8 cellular contexts compared by ENCODE assay signal in the genomic region with DNA sequence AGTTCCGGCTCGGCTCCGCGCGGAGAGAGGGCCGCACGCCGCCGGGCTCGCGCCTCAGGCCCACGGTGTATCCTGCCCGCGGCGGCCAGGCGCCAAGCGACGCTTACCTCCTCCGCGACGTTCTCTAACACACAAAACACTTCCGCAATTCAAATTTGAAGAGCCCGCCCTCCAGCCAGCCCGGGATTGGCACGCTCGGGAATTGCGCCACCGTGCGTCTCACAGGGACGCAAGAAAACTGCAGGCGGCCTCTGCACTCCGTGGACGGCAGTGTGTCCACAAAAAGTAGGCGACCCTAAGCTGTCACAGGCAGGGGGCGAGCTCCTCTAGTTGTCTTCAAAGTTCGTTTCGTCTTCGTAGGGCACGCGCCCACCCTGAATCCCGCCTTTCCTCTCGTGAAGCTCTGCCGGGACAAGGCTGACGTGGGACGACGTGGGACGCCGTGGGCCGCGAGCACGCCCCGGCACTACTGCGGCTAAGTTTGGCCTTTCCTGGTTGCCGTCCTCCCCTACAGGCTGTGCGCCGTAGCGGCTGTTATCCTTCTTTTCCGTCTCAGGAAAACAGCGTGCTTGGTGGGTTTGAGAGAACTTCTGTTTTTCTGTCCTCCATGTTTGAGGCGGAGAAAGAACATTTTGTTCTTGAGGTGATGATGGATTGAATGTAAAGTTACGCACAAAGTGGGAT. TPM values are rescaled to one million over a fixed set of nuclear protein-coding genes. Genes with fewer than 3 reads are reported as not detected.
DNase-seq lines count a peak whose midpoint lies in the region; ATAC-seq and TF ChIP-seq lines count a peak whose summit lies in the region.

A gene (minus strand): TSS at position 133 of the 684 bp plus-strand sequence. CDS start 5,916 bp downstream, outside the sequence.

- intact Hi-C loops in left lung (cut with DNase I), result no loop called here

- peak within 1 kb of the TSS; percentile 85 for H3K27ac ChIP-seq in CD4-positive, CD25-positive, alpha-beta regulatory T cell (ENCODE audit: insufficient read depth, low read length, poor library complexity, severe bottlenecking)
- H3K27ac ChIP-seq in left lung, result peak within 1 kb of the TSS; percentile 94 to 95

- peaks cover 15% of the 10 kb centered on the region for H3K27me3 Mint-ChIP-seq in CD4-positive, CD25-positive, alpha-beta regulatory T cell

- no peaks in the 10 kb centered on the region for H3K27me3 ChIP-seq in CD4-positive, CD25-positive, alpha-beta regulatory T cell (ENCODE audit: control insufficient read depth, insufficient read depth, low read length)
- H3K27me3 ChIP-seq in left lung, result no peaks in the 10 kb centered on the region

- DNase-seq in CD4-positive, CD25-positive, alpha-beta regulatory T cell, result peak; percentile 89 to 98 (median 94)
- DNase-seq in NCI-H748 treated with DMSO at 0.1 percent for 48 hours (lab: John Stamatoyannopoulos, UW) (peak; percentile 96), dermis blood vessel endothelial cell (peak; percentile 98), left lung (peak; percentile 97)
- DNase-seq in activated CD4-positive, alpha-beta T cell treated with anti-CD3 and anti-CD28 coated beads, Interleukin-2, amount 50 U/mL, for 24 hours (ENCODE audit: low read depth in 1 of 2, low spot score in 1 of 2), result peak; percentile 82 to 94
- DNase-seq in stimulated activated CD4-positive, alpha-beta T cell treated with anti-CD3 and anti-CD28 coated beads, Interleukin-2, amount 100 ng/mL, for 48 hours, result peak; percentile 86 to 88

- no peaks in the 10 kb centered on the region for H3K36me3 ChIP-seq in CD4-positive, CD25-positive, alpha-beta regulatory T cell (ENCODE audit: control insufficient read depth, insufficient read depth, low read length)
- H3K36me3 ChIP-seq in left lung, result no peaks in the 10 kb centered on the region

- no peaks in the 10 kb centered on the region for H3K36me3 Mint-ChIP-seq in CD4-positive, CD25-positive, alpha-beta regulatory T cell

- peak within 1 kb of the TSS; percentile 95 to 97 (median 96) for H3K27ac Mint-ChIP-seq in CD4-positive, CD25-positive, alpha-beta regulatory T cell

- H3K4me3 ChIP-seq in CD4-positive, CD25-positive, alpha-beta regulatory T cell (ENCODE audit: low read depth, low read length), result peak within 1 kb of the TSS; percentile 94
- H3K4me3 ChIP-seq in left lung, result peak within 1 kb of the TSS; percentile 66 to 68

- peak; percentile 91 for ATAC-seq in CD4-positive, CD25-positive, alpha-beta regulatory T cell (ENCODE audit: low read depth in 2 of 2)
- ATAC-seq in GM19395 (IDR thresholded peaks at IDR 0.05; ENCODE audit: unreplicated experiment) (peak; percentile 80), HG03565 (IDR thresholded peaks at IDR 0.05; ENCODE audit: unreplicated experiment) (peak; percentile 74), left lung (peak; percentile 93)

- peak within 1 kb of the TSS; percentile 94 to 98 (median 96) for H3K4me3 Mint-ChIP-seq in CD4-positive, CD25-positive, alpha-beta regulatory T cell

- H3K4me1 ChIP-seq in CD4-positive, CD25-positive, alpha-beta regulatory T cell (ENCODE audit: control insufficient read depth, insufficient read depth, low read length, poor library complexity, severe bottlenecking), result peaks cover 26% of the 10 kb centered on the region
- peaks cover 5 to 57% of the 10 kb centered on the region in 2 donors for H3K4me1 ChIP-seq in left lung

- TF ChIP-seq CTCF in left lung (IDR thresholded peaks at IDR 0.05), result peak; percentile 62 to 76

- H3K9me3 ChIP-seq in CD4-positive, CD25-positive, alpha-beta regulatory T cell (ENCODE audit: control insufficient read depth in 2 of 2, low read length in 2 of 2), result peaks cover 6 to 8% of the 10 kb centered on the region in 2 experiments
- peaks cover 0 to 11% of the 10 kb centered on the region in 2 donors for H3K9me3 ChIP-seq in left lung

- H3K9me3 Mint-ChIP-seq in CD4-positive, CD25-positive, alpha-beta regulatory T cell, result peaks cover 0 to 17% (median 5%) of the 10 kb centered on the region in 7 donors

- H3K4me1 Mint-ChIP-seq in CD4-positive, CD25-positive, alpha-beta regulatory T cell, result peaks cover 10 to 34% (median 26%) of the 10 kb centered on the region in 4 donors

RNA-seq across cellular contexts. Expression of the gene that starts here (rescaled TPM):
- total RNA-seq in CD4-positive, CD25-positive, alpha-beta regulatory T cell, result 34.8 TPM
- 10 to 100 TPM; 16.2 to 25.2 (median 20.6) TPM for polyA plus RNA-seq in CD4-positive, CD25-positive, alpha-beta regulatory T cell
- total RNA-seq in dermis blood vessel endothelial cell (42.9 and 65.5 TPM in 2 replicates), left lung (10 to 100 TPM; 22.2 to 22.3 TPM)

Comparison
In these comparisons a context has a peak if more than half of its experiments do, and no peak if none do; other contexts are left out.
1. Peak in every context shown above with its lines: DNase-seq, ATAC-seq, H3K4me3 ChIP-seq and H3K27ac ChIP-seq.